Comparison of ENCODE assay signal across 22 cellular contexts in genomic region chr11:119415517-119415916, GRCh38. TPM values are rescaled to one million over a fixed set of nuclear protein-coding genes. Genes with fewer than 3 reads are reported as not detected.
"Had no signal": no experiment of that assay in that cellular context is flagged by ENCODE, and none has a peak within 500 bp of the region (broad histone marks: within the 10 kb centered on the region; RNA-seq: fewer than 3 reads in every experiment).

No MANE protein-coding gene starts in this region.

- H3K36me3 ChIP-seq: esophagus squamous epithelium, prostate gland, right atrium auricular region, thyroid gland, vagina had no signal

- H3K4me1 ChIP-seq: prostate gland had no signal

- H3K27ac ChIP-seq: coronary artery, esophagus squamous epithelium, prostate gland, right atrium auricular region, stomach, thyroid gland, vagina had no signal

- ATAC-seq: left lobe of liver, natural killer cell, sciatic nerve had no signal

- H3K4me3 ChIP-seq: coronary artery, esophagus squamous epithelium, lung, prostate gland, right atrium auricular region, smooth muscle cell, stomach, thyroid gland, vagina had no signal

- H3K36me3 Mint-ChIP-seq: natural killer cell had no signal

- H3K4me1 Mint-ChIP-seq: memory B cell, natural killer cell had no signal

- DNase-seq: dermis blood vessel endothelial cell; effector memory CD4-positive, alpha-beta T cell; esophagus squamous epithelium; kidney; natural killer cell; stimulated activated CD4-positive, alpha-beta T cell treated with anti-CD3 and anti-CD28 coated beads, Interleukin-12 subunit alpha, Interleukin-12 subunit beta, amount 100 ng/mL, for 4 hours; stimulated activated CD4-positive, alpha-beta T cell treated with anti-CD3 and anti-CD28 coated beads, Interleukin-1b, Interleukin-23, amount 100 ng/mL, for 48 hours; stimulated activated CD4-positive, alpha-beta T cell treated with anti-CD3 and anti-CD28 coated beads, Interleukin-4, amount 100 ng/mL, for 1 hour; stimulated activated CD8-positive, alpha-beta memory T cell treated with anti-CD3 and anti-CD28 coated beads, Interleukin-4, amount 100 ng/mL, for 48 hours; stimulated activated naive CD4-positive, alpha-beta T cell treated with Interleukin-2 at 50 U/mL for 16 hours; stomach; thyroid gland; trophoblast cell had no signal

- H3K9me3 Mint-ChIP-seq: natural killer cell had no signal

- H3K4me2 ChIP-seq: smooth muscle cell had no signal

- H3K27me3 ChIP-seq: right atrium auricular region, thyroid gland, vagina had no signal

- H3K9me3 ChIP-seq: esophagus squamous epithelium, prostate gland, right atrium auricular region, stomach, thyroid gland, vagina had no signal

- H3K27ac Mint-ChIP-seq: memory B cell, natural killer cell had no signal

- H3K4me3 Mint-ChIP-seq: memory B cell, natural killer cell had no signal

RNA-seq across cellular contexts. Expression of gene THY1, which starts 7.5 kb away (rescaled TPM):
- total RNA-seq: natural killer cell had no signal
